ENCODE assay signal across 8 cellular contexts in the genomic region with DNA sequence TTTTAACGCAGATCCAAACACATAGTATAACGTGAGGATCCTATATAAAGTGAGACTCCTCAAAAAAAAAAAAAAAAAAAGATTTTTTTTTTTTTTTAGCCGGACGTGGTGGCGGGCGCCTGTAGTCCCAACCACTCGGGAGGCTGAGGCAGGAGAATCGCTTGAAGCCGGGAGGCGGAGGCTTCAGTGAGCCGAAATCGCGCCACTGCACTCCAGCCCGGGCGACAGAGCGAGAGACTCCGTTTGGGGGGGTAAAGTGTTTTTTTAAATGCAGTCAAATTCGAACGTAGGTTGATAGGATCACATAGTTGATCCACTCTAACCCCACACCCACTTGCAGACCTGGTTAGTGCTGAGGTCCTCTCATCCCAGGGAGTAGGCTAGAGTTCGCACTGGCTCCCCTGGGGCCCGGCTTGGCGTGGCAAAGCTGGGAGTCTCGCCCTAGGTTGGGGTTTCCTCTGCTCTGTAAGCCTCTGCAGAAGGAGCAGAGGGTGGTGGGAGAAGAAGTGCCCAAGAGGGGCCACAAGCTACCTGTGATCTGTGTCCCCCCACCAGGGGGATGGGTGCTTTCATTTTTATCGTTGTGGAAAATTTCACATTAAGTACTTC. TPM values are rescaled to one million over a fixed set of nuclear protein-coding genes. Genes with fewer than 3 reads are reported as not detected.
DNase-seq lines count a peak whose midpoint lies in the region; ATAC-seq and TF ChIP-seq lines count a peak whose summit lies in the region.

No MANE protein-coding gene starts in this region.

- ATAC-seq in central memory CD8-positive, alpha-beta T cell (replicated peaks; ENCODE audit: extremely low read depth, poor library complexity, severe bottlenecking): no peak
- ATAC-seq in GM18858 (IDR thresholded peaks at IDR 0.05; ENCODE audit: unreplicated experiment) (no peak), GM21515 (IDR thresholded peaks at IDR 0.05; ENCODE audit: unreplicated experiment) (no peak), GM18909 (IDR thresholded peaks at IDR 0.05; ENCODE audit: poor library complexity, unreplicated experiment) (no peak)

- 53% methylated on average over 22 of the region's 24 CpGs for WGBS in HUES64

- H3K27me3 Mint-ChIP-seq in central memory CD8-positive, alpha-beta T cell: no peaks in the 10 kb centered on the region

- H3K27me3 ChIP-seq in HUES64 (ENCODE audit: insufficient read depth, low read length) (peaks cover 13% of the 10 kb centered on the region), muscle layer of colon (ENCODE audit: control insufficient read depth in 1 of 2, insufficient read depth in 2 of 2, low read length in 2 of 2) (peaks cover 15% of the 10 kb centered on the region in 2 donors)

- H3K9me3 ChIP-seq in HUES64 (ENCODE audit: insufficient read depth, low read depth, low read length) (no peaks in the 10 kb centered on the region), muscle layer of colon (ENCODE audit: low read length) (no peaks in the 10 kb centered on the region)

- peak overlapping the region; percentile 62; the same call in 1 of the 2 replicates for H3K27ac ChIP-seq in HUES64 (ENCODE audit: low read depth, low read length)
- peak overlapping the region; percentile 76 for H3K27ac ChIP-seq in muscle layer of colon (ENCODE audit: low read depth, low read length)

- peaks cover 9% of the 10 kb centered on the region for H3K36me3 Mint-ChIP-seq in central memory CD8-positive, alpha-beta T cell (ENCODE audit: insufficient read depth)

- H3K9me3 Mint-ChIP-seq in central memory CD8-positive, alpha-beta T cell: no peaks in the 10 kb centered on the region

- no peak for TF ChIP-seq CTCF in AG10803 (conservative IDR thresholded peaks at IDR 0.05; ENCODE audit: low read length)

- peak overlapping the region; percentile 94 for H3K27ac Mint-ChIP-seq in central memory CD8-positive, alpha-beta T cell (ENCODE audit: low read depth)

- H3K9ac ChIP-seq in HUES64 (ENCODE audit: low read depth, low read length): peak overlapping the region; percentile 64; the same call in 1 of the 2 replicates
- H3K9ac ChIP-seq in muscle layer of colon (ENCODE audit: low read length): no peak overlapping the region

- H3K4me1 ChIP-seq in HUES64 (ENCODE audit: insufficient read depth, low read length): no peaks in the 10 kb centered on the region
- peaks cover 12% of the 10 kb centered on the region for H3K4me1 ChIP-seq in muscle layer of colon (ENCODE audit: insufficient read depth, low read length)

- H3K4me3 ChIP-seq in AG10803 (ENCODE audit: low read length): peak overlapping the region; percentile 78
- H3K4me3 ChIP-seq in HUES64 (ENCODE audit: low read length): peak overlapping the region; percentile 70
- H3K4me3 ChIP-seq in muscle layer of colon (ENCODE audit: low read depth in 1 of 2, low read length in 2 of 2): peak overlapping the region; percentile 47 to 66

- DNase-seq in AG10803 (ENCODE audit: low read depth) (no peak), COR-L47 (lab: John Stamatoyannopoulos, UW) (no peak)
- no peak for DNase-seq in central memory CD8-positive, alpha-beta T cell (ENCODE audit: low spot score in 2 of 2)

- H3K36me3 ChIP-seq in HUES64 (ENCODE audit: insufficient read depth, low read length) (no peaks in the 10 kb centered on the region), muscle layer of colon (ENCODE audit: insufficient read depth, low read length) (no peaks in the 10 kb centered on the region)

- peak overlapping the region; percentile 80 for H3K4me3 Mint-ChIP-seq in central memory CD8-positive, alpha-beta T cell

- peaks cover 17% of the 10 kb centered on the region for H3K4me1 Mint-ChIP-seq in central memory CD8-positive, alpha-beta T cell

RNA-seq across cellular contexts. Expression of gene RNF225, which starts 6.5 kb away (rescaled TPM):
- polyA plus RNA-seq in HUES64 (2013, experiment 1 of 2): not detected
- polyA plus RNA-seq in HUES64 (2013, experiment 2 of 2): not detected

RNA-seq across cellular contexts. Expression of gene ZNF584, which starts 6.5 kb away (rescaled TPM):
- polyA plus RNA-seq in HUES64 (2013, experiment 1 of 2): 3.8 TPM
- 5.7 TPM for polyA plus RNA-seq in HUES64 (2013, experiment 2 of 2)

RNA-seq across cellular contexts. Expression of gene RPS5, which starts 14.9 kb away (rescaled TPM):
- 1,436 TPM for polyA plus RNA-seq in HUES64 (2013, experiment 1 of 2)
- 1,338 TPM for polyA plus RNA-seq in HUES64 (2013, experiment 2 of 2)

RNA-seq across cellular contexts. Expression of gene ZNF837, which starts 21.1 kb away (rescaled TPM):
- 2.0 TPM for polyA plus RNA-seq in HUES64 (2013, experiment 1 of 2)
- 2.8 TPM for polyA plus RNA-seq in HUES64 (2013, experiment 2 of 2)

RNA-seq across cellular contexts. Expression of gene ZNF132, which starts 38.0 kb away (rescaled TPM):
- polyA plus RNA-seq in HUES64 (2013, experiment 1 of 2): 1.8 TPM
- polyA plus RNA-seq in HUES64 (2013, experiment 2 of 2): 2.2 TPM
